ENCODE assay signal across 1 cellular context in the genomic region with DNA sequence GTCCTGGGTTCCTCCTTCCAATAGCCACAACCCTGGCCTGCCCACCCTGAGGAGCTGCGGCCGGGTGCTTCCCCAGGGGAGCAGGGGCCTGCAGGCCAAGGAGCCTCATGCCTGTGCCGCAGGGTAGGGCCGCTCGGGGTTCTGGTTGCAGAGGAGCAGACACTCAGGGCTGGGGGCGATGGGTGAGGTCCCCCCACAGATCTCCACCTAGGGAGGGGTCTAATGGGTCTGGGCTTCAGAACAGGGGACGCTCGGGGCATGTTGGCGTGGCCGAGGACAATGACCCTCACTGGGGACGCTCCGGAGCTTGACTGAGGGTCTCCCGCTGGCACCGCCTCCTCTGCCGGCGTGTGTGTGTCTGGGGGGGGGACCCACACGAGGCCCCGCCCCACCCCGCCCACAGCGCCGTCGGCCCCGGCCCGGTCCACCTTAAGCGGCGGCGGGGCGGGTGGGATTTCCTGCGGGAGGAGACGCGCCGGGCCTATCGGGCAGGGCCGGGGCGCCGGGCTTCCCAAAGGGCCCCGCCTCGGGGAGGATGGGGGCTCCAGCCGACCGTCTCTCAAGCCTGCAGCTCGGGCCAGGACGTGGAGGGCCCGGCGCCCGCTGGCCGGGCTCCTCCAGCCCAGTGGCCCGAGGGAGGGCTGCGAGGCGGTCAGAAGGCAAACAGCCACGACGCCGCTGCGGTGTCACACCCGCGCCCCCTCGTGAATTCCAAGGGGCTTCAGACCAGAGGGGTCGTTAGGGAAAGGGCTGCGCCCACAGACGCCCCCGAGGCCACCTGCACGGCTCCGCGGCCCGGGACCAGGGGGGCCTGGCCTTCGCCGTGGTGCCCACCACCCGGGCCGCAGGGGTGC.
TF ChIP-seq lines count a peak whose summit lies in the region.

No MANE protein-coding gene starts in this region.

TF ChIP-seq in K562, 482 proteins besides CTCF, POLR2A, EP300 and RAD21 (continues in another document):
- TF ChIP-seq KDM2B (CRISPR knock-in tag; IDR thresholded peaks at IDR 0.05), result peak; percentile 97
- TF ChIP-seq, protein P1, sequence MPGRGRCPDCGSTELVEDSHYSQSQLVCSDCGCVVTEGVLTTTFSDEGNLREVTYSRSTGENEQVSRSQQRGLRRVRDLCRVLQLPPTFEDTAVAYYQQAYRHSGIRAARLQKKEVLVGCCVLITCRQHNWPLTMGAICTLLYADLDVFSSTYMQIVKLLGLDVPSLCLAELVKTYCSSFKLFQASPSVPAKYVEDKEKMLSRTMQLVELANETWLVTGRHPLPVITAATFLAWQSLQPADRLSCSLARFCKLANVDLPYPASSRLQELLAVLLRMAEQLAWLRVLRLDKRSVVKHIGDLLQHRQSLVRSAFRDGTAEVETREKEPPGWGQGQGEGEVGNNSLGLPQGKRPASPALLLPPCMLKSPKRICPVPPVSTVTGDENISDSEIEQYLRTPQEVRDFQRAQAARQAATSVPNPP (IDR thresholded peaks at IDR 0.05; ENCODE audit: borderline replicate concordance, insufficient read depth, insufficient read length), result no peak
- TF ChIP-seq TBP (optimal IDR thresholded peaks at IDR 0.05; ENCODE audit: low read depth, low read length), result no peak
- no peak for TF ChIP-seq RFX5 (IDR thresholded peaks at IDR 0.05; ENCODE audit: low read depth, low read length)
- no peak for TF ChIP-seq U2AF1 (optimal IDR thresholded peaks at IDR 0.05; ENCODE audit: low read depth, low read length)
- TF ChIP-seq XRCC4 (IDR thresholded peaks at IDR 0.05; ENCODE audit: extremely low read depth, insufficient read depth, insufficient read length), result no peak
- TF ChIP-seq CCNT2 (IDR thresholded peaks at IDR 0.05; ENCODE audit: borderline replicate concordance, extremely low read depth, insufficient read length, low read depth, low read length), result no peak
- no peak for TF ChIP-seq SNRNP70 (optimal IDR thresholded peaks at IDR 0.05; ENCODE audit: low read depth, low read length)
- TF ChIP-seq TAF15 (IDR thresholded peaks at IDR 0.05; ENCODE audit: low read depth, low read length), result no peak; the same call in none of the 2 replicates
- TF ChIP-seq ZNF121 (CRISPR knock-in tag; conservative IDR thresholded peaks at IDR 0.05), result no peak
- TF ChIP-seq SMAD4 (CRISPR knock-in tag; conservative IDR thresholded peaks at IDR 0.05), result peak; percentile 59
- TF ChIP-seq, protein P2, sequence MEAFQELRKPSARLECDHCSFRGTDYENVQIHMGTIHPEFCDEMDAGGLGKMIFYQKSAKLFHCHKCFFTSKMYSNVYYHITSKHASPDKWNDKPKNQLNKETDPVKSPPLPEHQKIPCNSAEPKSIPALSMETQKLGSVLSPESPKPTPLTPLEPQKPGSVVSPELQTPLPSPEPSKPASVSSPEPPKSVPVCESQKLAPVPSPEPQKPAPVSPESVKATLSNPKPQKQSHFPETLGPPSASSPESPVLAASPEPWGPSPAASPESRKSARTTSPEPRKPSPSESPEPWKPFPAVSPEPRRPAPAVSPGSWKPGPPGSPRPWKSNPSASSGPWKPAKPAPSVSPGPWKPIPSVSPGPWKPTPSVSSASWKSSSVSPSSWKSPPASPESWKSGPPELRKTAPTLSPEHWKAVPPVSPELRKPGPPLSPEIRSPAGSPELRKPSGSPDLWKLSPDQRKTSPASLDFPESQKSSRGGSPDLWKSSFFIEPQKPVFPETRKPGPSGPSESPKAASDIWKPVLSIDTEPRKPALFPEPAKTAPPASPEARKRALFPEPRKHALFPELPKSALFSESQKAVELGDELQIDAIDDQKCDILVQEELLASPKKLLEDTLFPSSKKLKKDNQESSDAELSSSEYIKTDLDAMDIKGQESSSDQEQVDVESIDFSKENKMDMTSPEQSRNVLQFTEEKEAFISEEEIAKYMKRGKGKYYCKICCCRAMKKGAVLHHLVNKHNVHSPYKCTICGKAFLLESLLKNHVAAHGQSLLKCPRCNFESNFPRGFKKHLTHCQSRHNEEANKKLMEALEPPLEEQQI (IDR thresholded peaks at IDR 0.05), result no peak
- TF ChIP-seq U2AF2 (optimal IDR thresholded peaks at IDR 0.05; ENCODE audit: low read depth, low read length), result no peak
- TF ChIP-seq SMC3 (conservative IDR thresholded peaks at IDR 0.05; ENCODE audit: insufficient read depth, low read depth, low read length), result 0 out of 2 replicates have a peak, but pooled peaks have one; percentile 15
- TF ChIP-seq ZNF174 (CRISPR knock-in tag; IDR thresholded peaks at IDR 0.05), result no peak
- no peak; the same call in 1 of the 2 replicates for TF ChIP-seq ZNF274 (IDR thresholded peaks at IDR 0.05; ENCODE audit: borderline replicate concordance, low read depth, low read length)
- TF ChIP-seq YY1 (IDR thresholded peaks at IDR 0.05; ENCODE audit: borderline replicate concordance in 1 of 3, control insufficient read depth in 1 of 3, extremely low read depth in 1 of 3, insufficient read depth in 3 of 3, insufficient read length in 1 of 3, insufficient replicate concordance in 2 of 3, low read depth in 1 of 3, low read length in 2 of 3), result peak in 1 of 3 experiments; percentile 17
- no peak for TF ChIP-seq CBX2 (IDR thresholded peaks at IDR 0.05; ENCODE audit: insufficient read depth, low read length, poor library complexity, severe bottlenecking)
- TF ChIP-seq CBFA2T2 (conservative IDR thresholded peaks at IDR 0.05), result no peak
- no peak for TF ChIP-seq ADNP (tag; IDR thresholded peaks at IDR 0.05)
- no peak for TF ChIP-seq ARID1B (IDR thresholded peaks at IDR 0.05)
- TF ChIP-seq HOXB6 (CRISPR knock-in tag; IDR thresholded peaks at IDR 0.05; ENCODE audit: borderline replicate concordance), result no peak
- no peak; the same call in 1 of the 2 replicates for TF ChIP-seq FOSL1 (tag; conservative IDR thresholded peaks at IDR 0.05)
- no peak for TF ChIP-seq FOXA3 (CRISPR knock-in tag; conservative IDR thresholded peaks at IDR 0.05 in 1 of 2, IDR thresholded peaks at IDR 0.05 in 1 of 2)
- TF ChIP-seq ETV6 (IDR thresholded peaks at IDR 0.05; ENCODE audit: borderline replicate concordance in 1 of 2, low read depth in 2 of 2, low read length in 1 of 2), result no peak
- no peak for TF ChIP-seq ETV6 (CRISPR knock-in tag; IDR thresholded peaks at IDR 0.05; ENCODE audit: borderline replicate concordance)
- TF ChIP-seq IFI16 (CRISPR knock-in tag; IDR thresholded peaks at IDR 0.05), result 0 out of 2 replicates have a peak, but pooled peaks have one; percentile 48
- no peak; the same call in 1 of the 2 replicates for TF ChIP-seq GABPB2 (CRISPR knock-in tag; conservative IDR thresholded peaks at IDR 0.05)
- no peak for TF ChIP-seq CREBBP (IDR thresholded peaks at IDR 0.05; ENCODE audit: low read depth, low read length)
- TF ChIP-seq TBL1XR1 (IDR thresholded peaks at IDR 0.05; ENCODE audit: low read length in 2 of 2), result no peak
- no peak for TF ChIP-seq ZNF224 (CRISPR knock-in tag; IDR thresholded peaks at IDR 0.05)
- TF ChIP-seq NRF1 (conservative IDR thresholded peaks at IDR 0.05 in 1 of 2, IDR thresholded peaks at IDR 0.05 in 1 of 2), result peak; percentile 49 to 61; a peak in 2 of 4 replicates
- TF ChIP-seq CBX3 (IDR thresholded peaks at IDR 0.05; ENCODE audit: borderline replicate concordance in 1 of 2, low read length in 2 of 2), result no peak
- peak; percentile 40 for TF ChIP-seq HCFC1 (IDR thresholded peaks at IDR 0.05; ENCODE audit: low read depth, low read length)
- no peak for TF ChIP-seq LEF1 (IDR thresholded peaks at IDR 0.05)
- no peak for TF ChIP-seq SIRT6 (IDR thresholded peaks at IDR 0.05; ENCODE audit: low read depth, low read length)
- TF ChIP-seq NFXL1 (CRISPR knock-in tag; IDR thresholded peaks at IDR 0.05), result no peak
- TF ChIP-seq, protein P3, sequence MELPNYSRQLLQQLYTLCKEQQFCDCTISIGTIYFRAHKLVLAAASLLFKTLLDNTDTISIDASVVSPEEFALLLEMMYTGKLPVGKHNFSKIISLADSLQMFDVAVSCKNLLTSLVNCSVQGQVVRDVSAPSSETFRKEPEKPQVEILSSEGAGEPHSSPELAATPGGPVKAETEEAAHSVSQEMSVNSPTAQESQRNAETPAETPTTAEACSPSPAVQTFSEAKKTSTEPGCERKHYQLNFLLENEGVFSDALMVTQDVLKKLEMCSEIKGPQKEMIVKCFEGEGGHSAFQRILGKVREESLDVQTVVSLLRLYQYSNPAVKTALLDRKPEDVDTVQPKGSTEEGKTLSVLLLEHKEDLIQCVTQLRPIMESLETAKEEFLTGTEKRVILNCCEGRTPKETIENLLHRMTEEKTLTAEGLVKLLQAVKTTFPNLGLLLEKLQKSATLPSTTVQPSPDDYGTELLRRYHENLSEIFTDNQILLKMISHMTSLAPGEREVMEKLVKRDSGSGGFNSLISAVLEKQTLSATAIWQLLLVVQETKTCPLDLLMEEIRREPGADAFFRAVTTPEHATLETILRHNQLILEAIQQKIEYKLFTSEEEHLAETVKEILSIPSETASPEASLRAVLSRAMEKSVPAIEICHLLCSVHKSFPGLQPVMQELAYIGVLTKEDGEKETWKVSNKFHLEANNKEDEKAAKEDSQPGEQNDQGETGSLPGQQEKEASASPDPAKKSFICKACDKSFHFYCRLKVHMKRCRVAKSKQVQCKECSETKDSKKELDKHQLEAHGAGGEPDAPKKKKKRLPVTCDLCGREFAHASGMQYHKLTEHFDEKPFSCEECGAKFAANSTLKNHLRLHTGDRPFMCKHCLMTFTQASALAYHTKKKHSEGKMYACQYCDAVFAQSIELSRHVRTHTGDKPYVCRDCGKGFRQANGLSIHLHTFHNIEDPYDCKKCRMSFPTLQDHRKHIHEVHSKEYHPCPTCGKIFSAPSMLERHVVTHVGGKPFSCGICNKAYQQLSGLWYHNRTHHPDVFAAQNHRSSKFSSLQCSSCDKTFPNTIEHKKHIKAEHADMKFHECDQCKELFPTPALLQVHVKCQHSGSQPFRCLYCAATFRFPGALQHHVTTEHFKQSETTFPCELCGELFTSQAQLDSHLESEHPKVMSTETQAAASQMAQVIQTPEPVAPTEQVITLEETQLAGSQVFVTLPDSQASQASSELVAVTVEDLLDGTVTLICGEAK (IDR thresholded peaks at IDR 0.05), result peak; percentile 67
- TF ChIP-seq, protein P3 (CRISPR knock-in tag; IDR thresholded peaks at IDR 0.05), result peak; percentile 63
- TF ChIP-seq, protein P4, sequence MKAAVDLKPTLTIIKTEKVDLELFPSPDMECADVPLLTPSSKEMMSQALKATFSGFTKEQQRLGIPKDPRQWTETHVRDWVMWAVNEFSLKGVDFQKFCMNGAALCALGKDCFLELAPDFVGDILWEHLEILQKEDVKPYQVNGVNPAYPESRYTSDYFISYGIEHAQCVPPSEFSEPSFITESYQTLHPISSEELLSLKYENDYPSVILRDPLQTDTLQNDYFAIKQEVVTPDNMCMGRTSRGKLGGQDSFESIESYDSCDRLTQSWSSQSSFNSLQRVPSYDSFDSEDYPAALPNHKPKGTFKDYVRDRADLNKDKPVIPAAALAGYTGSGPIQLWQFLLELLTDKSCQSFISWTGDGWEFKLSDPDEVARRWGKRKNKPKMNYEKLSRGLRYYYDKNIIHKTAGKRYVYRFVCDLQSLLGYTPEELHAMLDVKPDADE (conservative IDR thresholded peaks at IDR 0.05; ENCODE audit: control insufficient read depth, low read depth, low read length), result peak; percentile 83; the same call in 1 of the 2 replicates
- TF ChIP-seq BMI1 (IDR thresholded peaks at IDR 0.05; ENCODE audit: low read length), result no peak
- TF ChIP-seq NCOA4 (IDR thresholded peaks at IDR 0.05; ENCODE audit: partially characterized antibody), result no peak
- no peak for TF ChIP-seq BCL6 (CRISPR knock-in tag; IDR thresholded peaks at IDR 0.05)
- TF ChIP-seq FOS (IDR thresholded peaks at IDR 0.05; ENCODE audit: extremely low read depth, insufficient read length), result no peak
- peak; percentile 53; the same call in 1 of the 2 replicates for TF ChIP-seq CREM (IDR thresholded peaks at IDR 0.05; ENCODE audit: low read depth)
- no peak for TF ChIP-seq ARNT (IDR thresholded peaks at IDR 0.05)
- TF ChIP-seq CHD2 (IDR thresholded peaks at IDR 0.05; ENCODE audit: low read depth, low read length), result 0 out of 2 replicates have a peak, but pooled peaks have one; percentile 27
- no peak for TF ChIP-seq MEF2D (tag; conservative IDR thresholded peaks at IDR 0.05; ENCODE audit: low read depth)
- no peak for TF ChIP-seq RBM22 (IDR thresholded peaks at IDR 0.05; ENCODE audit: low read depth, low read length, poor library complexity, severe bottlenecking)
- TF ChIP-seq, protein P5, sequence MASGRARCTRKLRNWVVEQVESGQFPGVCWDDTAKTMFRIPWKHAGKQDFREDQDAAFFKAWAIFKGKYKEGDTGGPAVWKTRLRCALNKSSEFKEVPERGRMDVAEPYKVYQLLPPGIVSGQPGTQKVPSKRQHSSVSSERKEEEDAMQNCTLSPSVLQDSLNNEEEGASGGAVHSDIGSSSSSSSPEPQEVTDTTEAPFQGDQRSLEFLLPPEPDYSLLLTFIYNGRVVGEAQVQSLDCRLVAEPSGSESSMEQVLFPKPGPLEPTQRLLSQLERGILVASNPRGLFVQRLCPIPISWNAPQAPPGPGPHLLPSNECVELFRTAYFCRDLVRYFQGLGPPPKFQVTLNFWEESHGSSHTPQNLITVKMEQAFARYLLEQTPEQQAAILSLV (tag; IDR thresholded peaks at IDR 0.05), result no peak
